ENCODE assay signal across 33 cellular contexts in the genomic region with DNA sequence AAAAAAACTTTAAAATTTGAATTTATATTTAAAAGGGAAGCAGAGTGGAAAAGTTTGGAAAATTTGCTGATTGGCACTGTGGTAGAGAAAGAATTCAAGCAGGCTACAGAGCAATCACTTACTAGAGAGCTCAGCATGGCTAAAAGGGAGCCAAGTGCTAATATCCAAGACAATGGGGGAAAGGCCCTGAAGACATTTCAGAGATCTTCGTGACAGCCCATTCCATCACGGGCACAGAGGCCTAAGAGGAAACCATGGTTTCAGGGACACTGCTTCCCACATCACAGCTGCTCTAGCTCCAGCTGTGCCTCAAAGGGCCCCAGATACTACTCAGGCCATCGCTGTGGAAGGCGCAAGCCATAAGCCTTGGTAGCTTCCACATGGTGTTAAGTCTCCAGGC.
"Had no signal": no experiment of that assay in that cellular context is flagged by ENCODE, and none has a peak within 500 bp of the region (broad histone marks: within the 10 kb centered on the region; RNA-seq: fewer than 3 reads in every experiment).

No MANE protein-coding gene starts in this region.

- H3K9me3 ChIP-seq: ascending aorta, breast epithelium, colonic mucosa, gastrocnemius medialis had no signal

- H3K9me3 Mint-ChIP-seq: activated CD4-positive, alpha-beta memory T cell treated with anti-CD3 and anti-CD28 coated beads for 36 hours had no signal

- H3K27me3 Mint-ChIP-seq: activated CD4-positive, alpha-beta T cell treated with anti-CD3 and anti-CD28 coated beads, Interleukin-2, amount 10 ng/mL, durations not matched to agents 24 days and 14 days had no signal

- DNase-seq: activated CD4-positive, alpha-beta memory T cell treated with anti-CD3 and anti-CD28 coated beads for 36 hours; activated CD4-positive, alpha-beta T cell treated with anti-CD3 and anti-CD28 coated beads for 36 hours; activated CD4-positive, alpha-beta T cell treated with anti-CD3 and anti-CD28 coated beads, Interleukin-2, amount 10 ng/mL, durations not matched to agents 24 days and 14 days; activated CD4-positive, CD25-positive, alpha-beta regulatory T cell; activated CD4-positive, CD25-positive, alpha-beta regulatory T cell treated with anti-CD3 and anti-CD28 coated beads, Interleukin-2, amount 50 U/mL, for 72 hours; activated CD8-positive, alpha-beta memory T cell treated with anti-CD3 and anti-CD28 coated beads, Interleukin-2, amount 50 U/mL, for 48 hours; activated CD8-positive, alpha-beta T cell treated with anti-CD3 and anti-CD28 coated beads, Interleukin-2, amount 10 ng/mL, durations not matched to agents 7 days and 5 days; activated gamma-delta T cell; activated naive CD4-positive, alpha-beta T cell; activated naive CD4-positive, alpha-beta T cell treated with anti-CD3 and anti-CD28 coated beads, Interleukin-2, amount 10 ng/mL, durations not matched to agents 7 days and 5 days; activated naive CD8-positive, alpha-beta T cell treated with anti-CD3 and anti-CD28 coated beads, Interleukin-2, amount 10 ng/mL, durations not matched to agents 7 days and 5 days; activated T-cell treated with anti-CD3 and anti-CD28 coated beads for 4 hours; activated T-cell treated with anti-CD3 and anti-CD28 coated beads, Interleukin-2, amount 50 U/mL, for 24 hours; activated T-cell treated with anti-CD3 and anti-CD28 coated beads, Interleukin-2, amount 50 U/mL, for 72 hours; central memory CD4-positive, alpha-beta T cell; cerebellar nuclear complex; colonic mucosa; effector CD8-positive, alpha-beta T cell; foreskin keratinocyte; gastrocnemius medialis; glutamatergic neuron; heart left ventricle; T-helper 1 cell; T-helper 17 cell; T1000; WERI-Rb-1 had no signal

- H3K4me3 ChIP-seq: ascending aorta, breast epithelium, cardiac muscle cell, colonic mucosa, gastrocnemius medialis, heart left ventricle had no signal

- H3K27ac Mint-ChIP-seq: activated CD4-positive, alpha-beta memory T cell treated with anti-CD3 and anti-CD28 coated beads for 36 hours; activated CD4-positive, alpha-beta T cell treated with anti-CD3 and anti-CD28 coated beads for 36 hours; activated CD4-positive, alpha-beta T cell treated with anti-CD3 and anti-CD28 coated beads, Interleukin-2, amount 10 ng/mL, durations not matched to agents 24 days and 14 days; activated CD8-positive, alpha-beta T cell treated with anti-CD3 and anti-CD28 coated beads, Interleukin-2, amount 10 ng/mL, durations not matched to agents 7 days and 5 days; activated naive CD4-positive, alpha-beta T cell treated with anti-CD3 and anti-CD28 coated beads, Interleukin-2, amount 10 ng/mL, durations not matched to agents 7 days and 5 days; activated naive CD4-positive, alpha-beta T cell treated with anti-CD3 and anti-CD28 coated beads, Interleukin-2, amount 50 U/mL, for 72 hours; activated naive CD8-positive, alpha-beta T cell treated with anti-CD3 and anti-CD28 coated beads, Interleukin-2, amount 10 ng/mL, durations not matched to agents 7 days and 5 days; activated T-cell treated with anti-CD3 and anti-CD28 coated beads, Interleukin-2, amount 50 U/mL, for 24 hours; activated T-cell treated with anti-CD3 and anti-CD28 coated beads, Interleukin-2, amount 50 U/mL, for 72 hours; brain; T-helper 17 cell; T-helper 2 cell treated with Interferon-gamma antibody and Interleukin-4, amounts not matched to agents 5 μg/mL and 100 μg/mL, for 36 hours had no signal

- H3K36me3 ChIP-seq: ascending aorta, breast epithelium, cardiac muscle cell, colonic mucosa, WERI-Rb-1 had no signal

- H3K4me1 Mint-ChIP-seq: activated CD4-positive, alpha-beta T cell treated with anti-CD3 and anti-CD28 coated beads for 36 hours; activated CD4-positive, alpha-beta T cell treated with anti-CD3 and anti-CD28 coated beads, Interleukin-2, amount 10 ng/mL, durations not matched to agents 24 days and 14 days; activated naive CD4-positive, alpha-beta T cell treated with anti-CD3 and anti-CD28 coated beads, Interleukin-2, amount 10 ng/mL, durations not matched to agents 7 days and 5 days; activated naive CD8-positive, alpha-beta T cell treated with anti-CD3 and anti-CD28 coated beads, Interleukin-2, amount 10 ng/mL, durations not matched to agents 7 days and 5 days; brain; T-helper 17 cell had no signal

- H3K27ac ChIP-seq: ascending aorta, breast epithelium, cardiac muscle cell, colonic mucosa, foreskin keratinocyte, gastrocnemius medialis, heart left ventricle, WERI-Rb-1 had no signal

- ATAC-seq: activated CD4-positive, alpha-beta T cell treated with anti-CD3 and anti-CD28 coated beads for 36 hours; activated CD8-positive, alpha-beta T cell treated with anti-CD3 and anti-CD28 coated beads, Interleukin-2, amount 10 ng/mL, durations not matched to agents 7 days and 5 days; activated naive CD4-positive, alpha-beta T cell treated with anti-CD3 and anti-CD28 coated beads, Interleukin-2, amount 50 U/mL, for 72 hours; activated T-cell treated with anti-CD3 and anti-CD28 coated beads, Interleukin-2, amount 50 U/mL, for 72 hours; esophagus mucosa; foreskin keratinocyte; gastrocnemius medialis; heart left ventricle; T-helper 17 cell had no signal

- H3K4me1 ChIP-seq: ascending aorta, breast epithelium, colonic mucosa, foreskin keratinocyte, gastrocnemius medialis, heart left ventricle had no signal

- H3K4me3 Mint-ChIP-seq: activated CD4-positive, alpha-beta memory T cell treated with anti-CD3 and anti-CD28 coated beads for 36 hours; activated CD4-positive, alpha-beta T cell treated with anti-CD3 and anti-CD28 coated beads for 36 hours; activated CD4-positive, alpha-beta T cell treated with anti-CD3 and anti-CD28 coated beads, Interleukin-2, amount 10 ng/mL, durations not matched to agents 24 days and 14 days; activated CD8-positive, alpha-beta T cell treated with anti-CD3 and anti-CD28 coated beads, Interleukin-2, amount 10 ng/mL, durations not matched to agents 7 days and 5 days; activated naive CD4-positive, alpha-beta T cell treated with anti-CD3 and anti-CD28 coated beads, Interleukin-2, amount 10 ng/mL, durations not matched to agents 7 days and 5 days; activated naive CD8-positive, alpha-beta T cell treated with anti-CD3 and anti-CD28 coated beads, Interleukin-2, amount 10 ng/mL, durations not matched to agents 7 days and 5 days; activated T-cell treated with anti-CD3 and anti-CD28 coated beads, Interleukin-2, amount 50 U/mL, for 24 hours; activated T-cell treated with anti-CD3 and anti-CD28 coated beads, Interleukin-2, amount 50 U/mL, for 72 hours; brain; T-helper 17 cell; T-helper 2 cell treated with Interferon-gamma antibody and Interleukin-4, amounts not matched to agents 5 μg/mL and 100 μg/mL, for 36 hours had no signal

- H3K36me3 Mint-ChIP-seq: activated naive CD4-positive, alpha-beta T cell treated with anti-CD3 and anti-CD28 coated beads, Interleukin-2, amount 10 ng/mL, durations not matched to agents 7 days and 5 days; activated naive CD8-positive, alpha-beta T cell treated with anti-CD3 and anti-CD28 coated beads, Interleukin-2, amount 10 ng/mL, durations not matched to agents 7 days and 5 days had no signal

- H3K27me3 ChIP-seq: ascending aorta, breast epithelium, cardiac muscle cell, colonic mucosa, foreskin keratinocyte, gastrocnemius medialis, heart left ventricle had no signal
